Comparison of ENCODE assay signal across 8 cellular contexts in the genomic region with DNA sequence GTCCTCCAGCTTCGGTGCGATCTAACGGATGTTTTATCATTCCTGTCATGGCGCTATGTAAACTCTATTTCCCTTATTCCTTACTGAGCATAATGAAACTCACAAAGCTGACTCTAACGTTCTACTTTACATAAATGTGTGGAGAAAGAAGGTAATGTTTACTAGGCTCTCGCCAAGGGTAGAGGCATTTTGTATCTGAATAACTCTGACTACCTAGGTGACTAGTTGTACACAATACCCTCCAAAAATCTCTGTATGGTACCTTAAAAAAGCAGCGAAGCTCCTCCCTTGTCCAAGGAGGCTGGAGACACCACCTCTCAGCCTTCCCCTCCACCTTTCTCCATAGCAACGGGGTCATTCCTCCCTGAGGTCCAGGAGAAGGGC. TPM values are rescaled to one million over a fixed set of nuclear protein-coding genes. Genes with fewer than 3 reads are reported as not detected.
DNase-seq lines count a peak whose midpoint lies in the region; ATAC-seq, FAIRE-seq and TF ChIP-seq lines count a peak whose summit lies in the region.

No MANE protein-coding gene starts in this region.

- H3K27ac ChIP-seq in HUES64 (ENCODE audit: low read depth, low read length): no peak overlapping the region
- no peak overlapping the region for H3K27ac ChIP-seq in H1 (ENCODE audit: low read depth, low read length)
- H3K27ac ChIP-seq in trophoblast cell (ENCODE audit: low read depth, low read length): no peak overlapping the region

- H2AK5ac ChIP-seq in H1 (ENCODE audit: low read depth, low read length) (no peak overlapping the region), trophoblast cell (ENCODE audit: low read length) (no peak overlapping the region)

- H3K36me3 ChIP-seq in HUES64 (ENCODE audit: insufficient read depth, low read length) (peaks cover 6% of the 10 kb centered on the region; the same call in 1 of the 2 replicates), H1 (ENCODE audit: control insufficient read depth in 2 of 4, insufficient read depth in 4 of 4, low read length in 3 of 4) (peaks cover 0 to under 1% (median under 1%) of the 10 kb centered on the region in 4 experiments; a peak in 1 of 8 replicates), trophoblast cell (ENCODE audit: control insufficient read depth in 1 of 2, insufficient read depth in 2 of 2, low read length in 2 of 2) (peaks cover 0 to 1% of the 10 kb centered on the region in 2 experiments)

- H3K4me1 ChIP-seq in HUES64 (ENCODE audit: insufficient read depth, low read length): no peaks in the 10 kb centered on the region; the same call in 1 of the 2 replicates
- H3K4me1 ChIP-seq in H1 (replicated peaks in 1 of 4; ENCODE audit: control insufficient read depth in 3 of 4, insufficient read depth in 4 of 4, low read length in 3 of 4): peaks cover 0 to 3% (median 2%) of the 10 kb centered on the region in 4 experiments; a peak in 3 of 7 replicates
- H3K4me1 ChIP-seq in trophoblast cell (ENCODE audit: control insufficient read depth in 1 of 2, insufficient read depth in 2 of 2, low read length in 2 of 2): peaks cover 5 to 10% of the 10 kb centered on the region in 2 experiments

- H3K4me3 ChIP-seq in HUES64 (ENCODE audit: low read length) (peak overlapping the region; percentile 79), H1 (ENCODE audit: extremely low read depth in 1 of 4, insufficient read depth in 2 of 4, low read depth in 3 of 4, low read length in 4 of 4) (peak overlapping the region; percentile 74 to 90 (median 82); a peak in 6 of 8 replicates), trophoblast cell (ENCODE audit: low read depth, low read length) (no peak overlapping the region)

- H2BK5ac ChIP-seq in H1 (ENCODE audit: low read depth, low read length) (no peak overlapping the region), trophoblast cell (ENCODE audit: low read depth, low read length, poor library complexity) (no peak overlapping the region)

- H3K18ac ChIP-seq in H1 (ENCODE audit: extremely low read depth, low read length) (no peak overlapping the region), trophoblast cell (ENCODE audit: low read length) (no peak overlapping the region)

- H3K4me2 ChIP-seq in H1 (ENCODE audit: insufficient read depth in 1 of 2, low read depth in 2 of 2, low read length in 2 of 2): peak overlapping the region; percentile 87 to 92
- peak overlapping the region; percentile 96 for H3K4me2 ChIP-seq in trophoblast cell (ENCODE audit: low read length)

- H4K91ac ChIP-seq in H1 (replicated peaks; ENCODE audit: insufficient read length, low read length) (no peak overlapping the region), trophoblast cell (ENCODE audit: low read depth, low read length) (no peak overlapping the region)

- H3K27me3 ChIP-seq in HUES64 (ENCODE audit: insufficient read depth, low read length): no peaks in the 10 kb centered on the region; the same call in 1 of the 2 replicates
- no peaks in the 10 kb centered on the region for H3K27me3 ChIP-seq in H1 (replicated peaks in 1 of 4; ENCODE audit: control insufficient read depth in 3 of 4, extremely low read depth in 1 of 4, insufficient read depth in 3 of 4, low read length in 3 of 4)
- no peaks in the 10 kb centered on the region for H3K27me3 ChIP-seq in trophoblast cell (ENCODE audit: insufficient read depth, low read length)

- no peak overlapping the region for H2BK120ac ChIP-seq in H1 (replicated peaks; ENCODE audit: low read depth, low read length)
- no peak overlapping the region for H2BK120ac ChIP-seq in trophoblast cell (ENCODE audit: insufficient read depth, low read length, poor library complexity)

- no peak for TF ChIP-seq POLR2A in H1 (IDR thresholded peaks at IDR 0.05; ENCODE audit: control extremely low read depth in 1 of 2, low read depth in 2 of 2, low read length in 2 of 2)
- TF ChIP-seq POLR2A in GM12891 (IDR thresholded peaks at IDR 0.05; ENCODE audit: low read depth, low read length): no peak

- H2AFZ ChIP-seq in H1 (ENCODE audit: low read length) (peak overlapping the region; percentile 93), trophoblast cell (ENCODE audit: insufficient read depth, low read length, poor library complexity) (no peak overlapping the region)

- no peak for DNase-seq in H1 (ENCODE audit: low read depth in 1 of 2, low spot score in 2 of 2)
- no peak for DNase-seq in trophoblast cell
- DNase-seq in GM12891 (ENCODE audit: insufficient read length, low spot score): no peak
- no peak for DNase-seq in NCI-H345 treated with DMSO at 0.1 percent for 48 hours (lab: John Stamatoyannopoulos, UW; ENCODE audit: unreplicated experiment)
- no peak for DNase-seq in DMS114 treated with DMSO at 0.1 percent for 48 hours (lab: John Stamatoyannopoulos, UW; ENCODE audit: unreplicated experiment)
- no peak for DNase-seq in NCI-H748 treated with DMSO at 0.1 percent for 48 hours (lab: John Stamatoyannopoulos, UW)

- H3K14ac ChIP-seq in H1 (ENCODE audit: insufficient read length) (no peak overlapping the region), trophoblast cell (ENCODE audit: low read length) (no peak overlapping the region)

- no peak for TF ChIP-seq RAD21 in H1 (IDR thresholded peaks at IDR 0.05 in 1 of 2, conservative IDR thresholded peaks at IDR 0.05 in 1 of 2; ENCODE audit: low read depth in 2 of 2, low read length in 2 of 2)

- peaks cover 2% of the 10 kb centered on the region; the same call in 1 of the 2 replicates for H3K79me1 ChIP-seq in H1 (ENCODE audit: low read depth, low read length)
- H3K79me1 ChIP-seq in trophoblast cell (ENCODE audit: low read length): no peaks in the 10 kb centered on the region

- H4K5ac ChIP-seq in H1 (ENCODE audit: insufficient read length, low read depth, low read length): no peak overlapping the region

- H3K23me2 ChIP-seq in H1 (ENCODE audit: low read depth, low read length): peaks cover 7% of the 10 kb centered on the region

- no peak overlapping the region for H3K4ac ChIP-seq in H1 (replicated peaks; ENCODE audit: insufficient read length, low read depth, low read length)
- H3K4ac ChIP-seq in trophoblast cell (ENCODE audit: low read depth, low read length): no peak overlapping the region

- POLR2A ChIA-PET in H1 (lab: Charles Lee; ENCODE audit: partially characterized antibody): interaction anchor here (1.2 to 3.0 kb wide), 5 partner anchors 14 to 163 kb away, joined by 3 to 11 read pairs (median 9); a partner anchor contains a TSS

- H4K12ac ChIP-seq in trophoblast cell (ENCODE audit: low read depth, low read length): no peak overlapping the region

- H3K9me3 ChIP-seq in HUES64 (ENCODE audit: insufficient read depth, low read depth, low read length) (no peaks in the 10 kb centered on the region), H1 (ENCODE audit: insufficient read depth in 2 of 2, low read depth in 1 of 2, low read length in 1 of 2) (no peaks in the 10 kb centered on the region), trophoblast cell (ENCODE audit: insufficient read depth, low read depth, low read length) (no peaks in the 10 kb centered on the region)

- no peak overlapping the region for H3K56ac ChIP-seq in H1 (replicated peaks; ENCODE audit: insufficient read length, low read depth, low read length)

- no peak overlapping the region for H2BK15ac ChIP-seq in H1 (ENCODE audit: low read length)

- no peak overlapping the region for H3K9ac ChIP-seq in HUES64 (ENCODE audit: low read depth, low read length)
- no peak overlapping the region for H3K9ac ChIP-seq in H1 (replicated peaks in 1 of 4; ENCODE audit: extremely low read depth in 1 of 4, low read depth in 3 of 4, low read length in 3 of 4)
- no peak overlapping the region for H3K9ac ChIP-seq in trophoblast cell (ENCODE audit: low read length)

- FAIRE-seq in H1 (lab: Jason Lieb, UNC) (no peak), GM12891 (lab: Jason Lieb, UNC) (no peak)

- CTCF ChIA-PET in H1 (lab: Charles Lee; ENCODE audit: partially characterized antibody): interaction anchor here (0.7 to 1.4 kb wide), 2 partner anchors 11 to 230 kb away, joined by 3 to 4 read pairs; no protein-coding TSS in a partner anchor

- TF ChIP-seq CTCF in H1 (IDR thresholded peaks at IDR 0.05; ENCODE audit: control extremely low read depth in 1 of 3, insufficient read depth in 1 of 3, low read depth in 1 of 3, low read length in 3 of 3): no peak

- no peak for TF ChIP-seq EP300 in H1 (IDR thresholded peaks at IDR 0.05; ENCODE audit: borderline replicate concordance in 1 of 2, low read depth in 2 of 2, low read length in 2 of 2)

- H4K8ac ChIP-seq in H1 (ENCODE audit: extremely low read depth, insufficient read depth, low read length): no peak overlapping the region
- H4K8ac ChIP-seq in trophoblast cell (ENCODE audit: low read depth, low read length): peak overlapping the region; percentile 72

- H3K23ac ChIP-seq in H1 (ENCODE audit: insufficient read length): no peak overlapping the region
- H3K23ac ChIP-seq in trophoblast cell (ENCODE audit: low read length): no peak overlapping the region

- WGBS in HUES64: 66% methylated on average over 6 of the region's 8 CpGs
- WGBS in H1 (ENCODE audit: extremely low coverage in 1 of 2, insufficient coverage in 1 of 2, insufficient read length in 1 of 2, insufficient replicate concordance in 2 of 2, low coverage in 1 of 2, low lambda C conversion rate in 2 of 2, missing lambda C conversion rate in 1 of 2), 2 experiments: 68% methylated on average over 8 of the region's 8 CpGs; no CpG with 5 or more reads in 1 of the 2 experiments
- WGBS in trophoblast cell (ENCODE audit: extremely low coverage, insufficient coverage, insufficient read length): no CpG with 5 or more reads among the region's 8 CpGs

- no peak overlapping the region for H2BK12ac ChIP-seq in H1 (ENCODE audit: low read depth, low read length)
- H2BK12ac ChIP-seq in trophoblast cell (ENCODE audit: low read length): no peak overlapping the region

- no peak overlapping the region for H2BK20ac ChIP-seq in H1 (ENCODE audit: low read length)

- H4K20me1 ChIP-seq in H1 (replicated peaks in 1 of 2; ENCODE audit: control insufficient read depth in 1 of 2, insufficient read depth in 2 of 2, low read length in 2 of 2): no peaks in the 10 kb centered on the region

- peak; percentile 26 for ATAC-seq in GM18502 (IDR thresholded peaks at IDR 0.05; ENCODE audit: poor library complexity, unreplicated experiment)

- H3K79me2 ChIP-seq in H1 (ENCODE audit: control insufficient read depth in 1 of 2, insufficient read depth in 2 of 2, low read length in 2 of 2) (0 out of 4 replicates have a peak, but pooled peaks cover 0 to 7% of the 10 kb centered on the region in 2 experiments), trophoblast cell (ENCODE audit: control insufficient read depth, insufficient read depth, low read length, poor library complexity) (peaks cover 4% of the 10 kb centered on the region)

RNA-seq across cellular contexts. Expression of a gene that starts 0.3 kb away (rescaled TPM):
- 6.9 TPM for polyA plus RNA-seq in HUES64 (2013, experiment 1 of 2)
- polyA plus RNA-seq in HUES64 (2013, experiment 2 of 2): 5.2 TPM
- 6.3 and 9.3 TPM in 2 replicates for total RNA-seq in H1 (2021; fragmentation: NEBNext Ultra II Directional; extraction: Animal tissue kit (Norgen Biotek cat#: 25700))
- 4.2 and 4.7 TPM in 2 replicates for polyA plus RNA-seq in H1 (2011; rRNA removed)
- polyA plus RNA-seq in H1 (2011; cell fraction: cytosol; rRNA removed): 7.3 TPM
- polyA plus RNA-seq in H1 (2011; cell fraction: nucleus; rRNA removed): 5.4 TPM
- 5.7 to 7.5 TPM (median 5.9 TPM) in 4 replicates for polyA plus RNA-seq in H1 (2012, experiment 1 of 2)
- polyA plus RNA-seq in H1 (2012, experiment 2 of 2): 3.8 TPM
- polyA plus RNA-seq in H1 (2013, experiment 1 of 2): 3.7 TPM
- 3.9 TPM for polyA plus RNA-seq in H1 (2013, experiment 2 of 2)
- polyA minus RNA-seq in H1 (2011; rRNA and poly(A)+ RNA removed): 8.1 and 8.3 TPM in 2 replicates
- polyA minus RNA-seq in H1 (2011; cell fraction: cytosol; rRNA and poly(A)+ RNA removed): 8.1 TPM
- polyA minus RNA-seq in H1 (2011; cell fraction: nucleus; rRNA and poly(A)+ RNA removed): 13.6 TPM
- polyA plus RNA-seq in trophoblast cell (2013): 3.9 and 4.5 TPM in 2 replicates
- polyA plus RNA-seq in GM12891 (2012; ENCODE audit: low read depth, missing spikeins): 4.6 TPM

RNA-seq across cellular contexts. Expression of a gene that starts 14.7 kb away (rescaled TPM):
- polyA plus RNA-seq in HUES64 (2013, experiment 1 of 2): 23.5 TPM
- 25.2 TPM for polyA plus RNA-seq in HUES64 (2013, experiment 2 of 2)
- total RNA-seq in H1 (2021; fragmentation: NEBNext Ultra II Directional; extraction: Animal tissue kit (Norgen Biotek cat#: 25700)): 54.6 and 55.1 TPM in 2 replicates
- polyA plus RNA-seq in H1 (2011; rRNA removed): 16.6 and 19.4 TPM in 2 replicates
- polyA plus RNA-seq in H1 (2011; cell fraction: cytosol; rRNA removed): 29.0 TPM
- 27.6 TPM for polyA plus RNA-seq in H1 (2011; cell fraction: nucleus; rRNA removed)
- polyA plus RNA-seq in H1 (2012, experiment 1 of 2): 27.4 to 35.0 TPM (median 33.1 TPM) in 4 replicates
- polyA plus RNA-seq in H1 (2012, experiment 2 of 2): 2.5 TPM
- 27.7 TPM for polyA plus RNA-seq in H1 (2013, experiment 1 of 2)
- polyA plus RNA-seq in H1 (2013, experiment 2 of 2): 24.5 TPM
- polyA minus RNA-seq in H1 (2011; rRNA and poly(A)+ RNA removed): 44.1 and 49.1 TPM in 2 replicates
- polyA minus RNA-seq in H1 (2011; cell fraction: cytosol; rRNA and poly(A)+ RNA removed): 29.7 TPM
- 64.4 TPM for polyA minus RNA-seq in H1 (2011; cell fraction: nucleus; rRNA and poly(A)+ RNA removed)
- polyA plus RNA-seq in trophoblast cell (2013): 9.0 and 9.9 TPM in 2 replicates
- polyA plus RNA-seq in GM12891 (2012; ENCODE audit: low read depth, missing spikeins): 8.9 TPM

RNA-seq across cellular contexts. Expression of a gene that starts 15.4 kb away (rescaled TPM):
- 22.9 TPM for polyA plus RNA-seq in HUES64 (2013, experiment 1 of 2)
- 21.2 TPM for polyA plus RNA-seq in HUES64 (2013, experiment 2 of 2)
- 36.5 and 38.5 TPM in 2 replicates for total RNA-seq in H1 (2021; fragmentation: NEBNext Ultra II Directional; extraction: Animal tissue kit (Norgen Biotek cat#: 25700))
- polyA plus RNA-seq in H1 (2011; rRNA removed): 19.4 and 21.2 TPM in 2 replicates
- polyA plus RNA-seq in H1 (2011; cell fraction: cytosol; rRNA removed): 25.7 TPM
- polyA plus RNA-seq in H1 (2011; cell fraction: nucleus; rRNA removed): 23.4 TPM
- polyA plus RNA-seq in H1 (2012, experiment 1 of 2): 24.9 to 32.0 TPM (median 28.0 TPM) in 4 replicates
- polyA plus RNA-seq in H1 (2012, experiment 2 of 2): 3.1 TPM
- polyA plus RNA-seq in H1 (2013, experiment 1 of 2): 19.7 TPM
- 20.0 TPM for polyA plus RNA-seq in H1 (2013, experiment 2 of 2)
- 39.3 and 52.8 TPM in 2 replicates for polyA minus RNA-seq in H1 (2011; rRNA and poly(A)+ RNA removed)
- 15.0 TPM for polyA minus RNA-seq in H1 (2011; cell fraction: cytosol; rRNA and poly(A)+ RNA removed)
- 32.2 TPM for polyA minus RNA-seq in H1 (2011; cell fraction: nucleus; rRNA and poly(A)+ RNA removed)
- 6.2 and 6.7 TPM in 2 replicates for polyA plus RNA-seq in trophoblast cell (2013)
- polyA plus RNA-seq in GM12891 (2012; ENCODE audit: low read depth, missing spikeins): 4.5 TPM

RNA-seq across cellular contexts. Expression of a gene that starts 20.7 kb away (rescaled TPM):
- polyA plus RNA-seq in HUES64 (2013, experiment 1 of 2): 6.6 TPM
- 6.8 TPM for polyA plus RNA-seq in HUES64 (2013, experiment 2 of 2)
- 9.7 and 10.3 TPM in 2 replicates for total RNA-seq in H1 (2021; fragmentation: NEBNext Ultra II Directional; extraction: Animal tissue kit (Norgen Biotek cat#: 25700))
- 2.7 and 3.2 TPM in 2 replicates for polyA plus RNA-seq in H1 (2011; rRNA removed)
- polyA plus RNA-seq in H1 (2011; cell fraction: cytosol; rRNA removed): 3.5 TPM
- polyA plus RNA-seq in H1 (2011; cell fraction: nucleus; rRNA removed): 3.3 TPM
- polyA plus RNA-seq in H1 (2012, experiment 1 of 2): 5.6 to 6.7 TPM (median 6.4 TPM) in 4 replicates
- 3.0 TPM for polyA plus RNA-seq in H1 (2012, experiment 2 of 2)
- 5.6 TPM for polyA plus RNA-seq in H1 (2013, experiment 1 of 2)
- polyA plus RNA-seq in H1 (2013, experiment 2 of 2): 5.2 TPM
- polyA minus RNA-seq in H1 (2011; rRNA and poly(A)+ RNA removed): 17.8 and 19.4 TPM in 2 replicates
- 7.8 TPM for polyA minus RNA-seq in H1 (2011; cell fraction: cytosol; rRNA and poly(A)+ RNA removed)
- polyA minus RNA-seq in H1 (2011; cell fraction: nucleus; rRNA and poly(A)+ RNA removed): 16.7 TPM
- 3.4 and 3.6 TPM in 2 replicates for polyA plus RNA-seq in trophoblast cell (2013)
- polyA plus RNA-seq in GM12891 (2012; ENCODE audit: low read depth, missing spikeins): 2.1 TPM

RNA-seq across cellular contexts. Expression of a gene that starts 33.6 kb away (rescaled TPM):
- 8.5 TPM for polyA plus RNA-seq in HUES64 (2013, experiment 1 of 2)
- polyA plus RNA-seq in HUES64 (2013, experiment 2 of 2): 10.5 TPM
- 15.0 and 15.7 TPM in 2 replicates for total RNA-seq in H1 (2021; fragmentation: NEBNext Ultra II Directional; extraction: Animal tissue kit (Norgen Biotek cat#: 25700))
- 5.0 and 7.5 TPM in 2 replicates for polyA plus RNA-seq in H1 (2011; rRNA removed)
- polyA plus RNA-seq in H1 (2011; cell fraction: cytosol; rRNA removed): 9.9 TPM
- polyA plus RNA-seq in H1 (2011; cell fraction: nucleus; rRNA removed): 10.3 TPM
- 10.1 to 16.4 TPM (median 11.5 TPM) in 4 replicates for polyA plus RNA-seq in H1 (2012, experiment 1 of 2)
- polyA plus RNA-seq in H1 (2012, experiment 2 of 2): 1.1 TPM
- polyA plus RNA-seq in H1 (2013, experiment 1 of 2): 9.0 TPM
- polyA plus RNA-seq in H1 (2013, experiment 2 of 2): 8.1 TPM
- 14.5 and 17.9 TPM in 2 replicates for polyA minus RNA-seq in H1 (2011; rRNA and poly(A)+ RNA removed)
- polyA minus RNA-seq in H1 (2011; cell fraction: cytosol; rRNA and poly(A)+ RNA removed): 6.5 TPM
- 19.7 TPM for polyA minus RNA-seq in H1 (2011; cell fraction: nucleus; rRNA and poly(A)+ RNA removed)
- 14.3 and 15.1 TPM in 2 replicates for polyA plus RNA-seq in trophoblast cell (2013)
- polyA plus RNA-seq in GM12891 (2012; ENCODE audit: low read depth, missing spikeins): 4.8 TPM
